Comparison of ENCODE assay signal across 15 cellular contexts in the genomic region with DNA sequence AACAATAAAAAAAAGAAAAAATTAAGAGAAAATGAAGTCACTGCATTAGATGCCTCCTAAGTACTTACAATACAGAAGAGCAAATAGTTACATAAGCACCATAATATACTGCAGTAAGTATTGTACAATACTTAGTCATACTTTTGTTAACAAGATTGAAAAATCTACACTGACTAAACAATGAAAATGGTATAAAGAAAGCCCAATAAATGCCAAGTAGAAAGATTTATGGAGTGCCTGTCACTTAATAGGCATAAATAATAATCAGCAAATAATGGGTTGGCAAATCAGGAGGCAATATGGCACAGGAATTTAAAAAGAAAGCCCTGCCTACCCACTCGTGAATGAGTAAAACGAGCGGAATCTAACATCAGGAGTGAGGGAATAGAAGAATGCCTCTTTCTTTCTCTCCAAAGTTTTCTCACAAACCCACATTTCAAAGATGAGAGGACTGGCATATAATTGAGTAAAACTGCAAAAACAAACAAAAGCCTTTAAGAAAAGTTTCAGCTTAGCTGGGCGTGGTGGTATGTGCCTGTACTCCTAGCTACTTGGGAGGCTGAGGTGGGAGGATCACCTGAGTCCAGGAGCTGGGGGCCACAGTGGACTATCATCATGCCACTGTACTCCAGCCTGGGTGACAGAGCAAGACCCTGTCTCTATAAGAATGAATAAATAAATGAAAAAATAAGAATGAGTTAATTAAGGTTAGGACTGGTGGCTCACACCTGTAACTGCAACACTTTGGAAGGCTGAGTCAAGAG. TPM values are rescaled to one million over a fixed set of nuclear protein-coding genes. Genes with fewer than 3 reads are reported as not detected.
A peak's percentile ranks its signal among the peaks of the same experiment; 100 is the strongest.
DNase-seq lines count a peak whose midpoint lies in the region; ATAC-seq and TF ChIP-seq lines count a peak whose summit lies in the region.
"Had no signal": no experiment of that assay in that cellular context is flagged by ENCODE, and none has a peak within 500 bp of the region (broad histone marks: within the 10 kb centered on the region; RNA-seq: fewer than 3 reads in every experiment).

No MANE protein-coding gene starts in this region.

- peak overlapping the region; percentile 14 for H3K27ac Mint-ChIP-seq in activated T-helper 17 cell treated with anti-CD3 and anti-CD28 coated beads, Interleukin-2, amount 50 U/mL, for 72 hours
- H3K27ac Mint-ChIP-seq: IgD-negative memory B cell had no signal

- CTCF ChIA-PET in A673 (lab: Charles Lee) = interaction anchor here (0.6 kb wide), 1 partner anchor 416 kb away, joined by 6 read pairs; no protein-coding TSS in a partner anchor

- peaks cover 12% of the 10 kb centered on the region for H3K9me3 Mint-ChIP-seq in activated T-helper 17 cell treated with anti-CD3 and anti-CD28 coated beads, Interleukin-2, amount 50 U/mL, for 72 hours

- DNase-seq in A673 (ENCODE audit: low spot score) (peak; percentile 21), fibroblast of the aortic adventitia (ENCODE audit: low read depth) (peak; percentile 82), cerebellum (ENCODE audit: low spot score) (no peak)
- no peak for DNase-seq in stimulated activated CD4-positive, alpha-beta T cell treated with anti-CD3 and anti-CD28 coated beads, Interleukin-4, amount 100 ng/mL, for 4 hours
- DNase-seq: activated gamma-delta T cell treated with Interleukin-2 at 50 U/mL for 16 hours, heart left ventricle, NCI-H1694 treated with DMSO at 0.1 percent for 48 hours, nucleus accumbens had no signal

- no peak overlapping the region for H3K4me3 Mint-ChIP-seq in activated T-helper 17 cell treated with anti-CD3 and anti-CD28 coated beads, Interleukin-2, amount 50 U/mL, for 72 hours
- H3K4me3 Mint-ChIP-seq: IgD-negative memory B cell had no signal

- H3K27me3 ChIP-seq in A673 (replicated peaks; ENCODE audit: insufficient read depth, low read depth, low read length, poor library complexity) = no peaks in the 10 kb centered on the region
- H3K27me3 ChIP-seq: BLaER1 treated with 17β-estradiol and CSF1 and Interleukin-3, amounts not matched to agents 10 nM and 100 nM; heart left ventricle had no signal

- H3K36me3 Mint-ChIP-seq in activated T-helper 17 cell treated with anti-CD3 and anti-CD28 coated beads, Interleukin-2, amount 50 U/mL, for 72 hours (ENCODE audit: low read depth) = no peaks in the 10 kb centered on the region

- intact Hi-C loops in A673 (cut with micrococcal nuclease; ENCODE audit: unreplicated experiment) = no loop called here

- H3K27ac ChIP-seq in A673 (ENCODE audit: low read depth, low read length, poor library complexity, severe bottlenecking) = no peak overlapping the region
- H3K27ac ChIP-seq: BLaER1 treated with 17β-estradiol and CSF1 and Interleukin-3, amounts not matched to agents 10 nM and 100 nM had no signal

- TF ChIP-seq CTCF in A673 (conservative IDR thresholded peaks at IDR 0.05; ENCODE audit: low read depth, low read length) (no peak), GM12873 (IDR thresholded peaks at IDR 0.05; ENCODE audit: insufficient read depth, low read depth, low read length, missing control alignments) (peak; percentile 2), fibroblast of the aortic adventitia (IDR thresholded peaks at IDR 0.05; ENCODE audit: insufficient read depth, low read length) (peak; percentile 5)

- H3K4me1 Mint-ChIP-seq in activated T-helper 17 cell treated with anti-CD3 and anti-CD28 coated beads, Interleukin-2, amount 50 U/mL, for 72 hours = peaks cover 12% of the 10 kb centered on the region

- ATAC-seq in activated T-helper 17 cell treated with anti-CD3 and anti-CD28 coated beads, Interleukin-2, amount 50 U/mL, for 72 hours (replicated peaks) = no peak
- ATAC-seq in HG02884 (IDR thresholded peaks at IDR 0.05; ENCODE audit: unreplicated experiment) = no peak
- ATAC-seq in HG03469 (IDR thresholded peaks at IDR 0.05; ENCODE audit: unreplicated experiment) = no peak

- H3K9me3 ChIP-seq in A673 (ENCODE audit: low read depth, low read length, poor library complexity, severe bottlenecking) = peaks cover 10% of the 10 kb centered on the region

- H3K4me3 ChIP-seq in A673 (ENCODE audit: low read depth, low read length, poor library complexity, severe bottlenecking) = no peak overlapping the region
- H3K4me3 ChIP-seq in fibroblast of the aortic adventitia (ENCODE audit: low read depth, low read length) = no peak overlapping the region
- H3K4me3 ChIP-seq: BLaER1 treated with 17β-estradiol and CSF1 and Interleukin-3, amounts not matched to agents 10 nM and 100 nM; heart left ventricle; lung had no signal

- H3K36me3 ChIP-seq in A673 (ENCODE audit: insufficient read depth, low read length, poor library complexity, severe bottlenecking) = no peaks in the 10 kb centered on the region
- H3K36me3 ChIP-seq: heart left ventricle had no signal

- no TSS peak for BruUV-seq in A673 (replicated peaks; lab: Mats Ljungman, UMichigan)

- H3K4me1 ChIP-seq in A673 (ENCODE audit: insufficient read depth, low read length, poor library complexity, severe bottlenecking) = peaks cover 9% of the 10 kb centered on the region
- H3K4me1 ChIP-seq: BLaER1 treated with 17β-estradiol and CSF1 and Interleukin-3, amounts not matched to agents 10 nM and 100 nM had no signal

- H3K27me3 Mint-ChIP-seq in activated T-helper 17 cell treated with anti-CD3 and anti-CD28 coated beads, Interleukin-2, amount 50 U/mL, for 72 hours = no peaks in the 10 kb centered on the region
- H3K27me3 Mint-ChIP-seq: IgD-negative memory B cell had no signal

- POLR2A ChIA-PET in A673 (lab: Charles Lee; ENCODE audit: low non-redundant PET) = no interaction called here

RNA-seq across cellular contexts. Expression of gene CRY1, which starts 36.1 kb away (rescaled TPM):
- total RNA-seq in A673 (2021) = 33.6 and 41.0 TPM in 2 replicates
- 10 to 100 TPM; 14.6 to 21.6 TPM for total RNA-seq in activated T-helper 17 cell treated with anti-CD3 and anti-CD28 coated beads, Interleukin-2, amount 50 U/mL, for 72 hours
- 16.1 and 19.2 TPM in 2 replicates for total RNA-seq in fibroblast of the aortic adventitia (ENCODE audit: low replicate concordance)
- total RNA-seq in cerebellum = 33.6 TPM

Comparison
In these comparisons a context has a peak if more than half of its experiments do, and no peak if none do; other contexts are left out.
1. DNase-seq: peak in A673 (single experiment) and fibroblast of the aortic adventitia (single experiment); none in cerebellum (single experiment) and stimulated activated CD4-positive, alpha-beta T cell treated with anti-CD3 and anti-CD28 coated beads, Interleukin-4, amount 100 ng/mL, for 4 hours (0 of 2).